ENCODE assay signal across 8 cellular contexts in genomic region chr1:9910425-9911178, GRCh38. TPM values are rescaled to one million over a fixed set of nuclear protein-coding genes. Genes with fewer than 3 reads are reported as not detected.
DNase-seq lines count a peak whose midpoint lies in the region; ATAC-seq, FAIRE-seq and TF ChIP-seq lines count a peak whose summit lies in the region.

No MANE protein-coding gene starts in this region.

- intact Hi-C loops in kidney (cut with DNase I), result no loop called here

- peak overlapping the region; percentile 85 to 87 for H3K27ac ChIP-seq in kidney (ENCODE audit: low read depth in 2 of 2, low read length in 2 of 2)

- H3K9me3 ChIP-seq in kidney (ENCODE audit: control insufficient read depth in 1 of 2, low read length in 2 of 2), result no peaks in the 10 kb centered on the region

- FAIRE-seq in kidney (lab: Jason Lieb, UNC), result no peak

- H3K36me3 ChIP-seq in kidney (ENCODE audit: control insufficient read depth in 1 of 2, insufficient read depth in 2 of 2, low read length in 2 of 2), result no peaks in the 10 kb centered on the region

- peak; percentile 92 for ATAC-seq in GM19043 (IDR thresholded peaks at IDR 0.05; ENCODE audit: low read depth, unreplicated experiment)
- peak; percentile 95 for ATAC-seq in HG03354 (IDR thresholded peaks at IDR 0.05; ENCODE audit: poor library complexity, severe bottlenecking, unreplicated experiment)
- ATAC-seq in activated CD4-positive, CD25-positive, alpha-beta regulatory T cell treated with anti-CD3 and anti-CD28 coated beads, Interleukin-2, amount 50 U/mL, for 24 hours, result peak; percentile 97 to 98

- DNase-seq in AG10803 (ENCODE audit: low read depth) (peak; percentile 99), NCI-H446 (lab: John Stamatoyannopoulos, UW) (peak; percentile 99 to 100), cerebellar cortex (ENCODE audit: low spot score) (peak; percentile 99), kidney (peak; percentile 100)
- peak; percentile 100 for DNase-seq in stimulated activated CD4-positive, alpha-beta T cell treated with anti-CD3 and anti-CD28 coated beads, Interleukin-15, amount 100 ng/mL, for 1 hour (ENCODE audit: low read depth in 1 of 2, low spot score in 1 of 2)

- H3K9ac ChIP-seq in kidney (ENCODE audit: low read length in 2 of 2), result peak overlapping the region; percentile 71 to 88

- H3K4me1 ChIP-seq in kidney (ENCODE audit: control insufficient read depth in 1 of 2, insufficient read depth in 1 of 2, low read depth in 1 of 2, low read length in 2 of 2), result peaks cover 8 to 12% of the 10 kb centered on the region in 2 donors

- H3K4me3 ChIP-seq in AG10803 (ENCODE audit: low read length) (peak overlapping the region; percentile 77), kidney (ENCODE audit: low read length in 2 of 2) (peak overlapping the region; percentile 84 to 93)

- TF ChIP-seq CTCF in AG10803 (conservative IDR thresholded peaks at IDR 0.05; ENCODE audit: low read length), result no peak
- TF ChIP-seq CTCF in kidney (IDR thresholded peaks at IDR 0.05; ENCODE audit: borderline replicate concordance, extremely low read depth, insufficient read depth), result no peak

RNA-seq across cellular contexts. Expression of gene CTNNBIP1, which starts 0.5 kb away (rescaled TPM):
- 21.9 TPM for total RNA-seq in kidney
- polyA plus RNA-seq in kidney (ENCODE audit: insufficient read depth, low read depth, low replicate concordance), result 26.4 TPM

RNA-seq across cellular contexts. Expression of gene LZIC, which starts 32.6 kb away (rescaled TPM):
- 27.0 TPM for total RNA-seq in kidney
- polyA plus RNA-seq in kidney (ENCODE audit: insufficient read depth, low read depth, low replicate concordance), result 22.3 TPM

RNA-seq across cellular contexts. Expression of gene NMNAT1, which starts 32.7 kb away (rescaled TPM):
- 12.3 TPM for total RNA-seq in kidney
- 17.5 TPM for polyA plus RNA-seq in kidney (ENCODE audit: insufficient read depth, low read depth, low replicate concordance)

Comparison
In these comparisons a context has a peak if more than half of its experiments do, and no peak if none do; other contexts are left out.
1. Peak in every context shown above with its lines: DNase-seq, ATAC-seq, H3K4me3 ChIP-seq and H3K27ac ChIP-seq.